ENCODE assay signal across 16 cellular contexts in the genomic region with DNA sequence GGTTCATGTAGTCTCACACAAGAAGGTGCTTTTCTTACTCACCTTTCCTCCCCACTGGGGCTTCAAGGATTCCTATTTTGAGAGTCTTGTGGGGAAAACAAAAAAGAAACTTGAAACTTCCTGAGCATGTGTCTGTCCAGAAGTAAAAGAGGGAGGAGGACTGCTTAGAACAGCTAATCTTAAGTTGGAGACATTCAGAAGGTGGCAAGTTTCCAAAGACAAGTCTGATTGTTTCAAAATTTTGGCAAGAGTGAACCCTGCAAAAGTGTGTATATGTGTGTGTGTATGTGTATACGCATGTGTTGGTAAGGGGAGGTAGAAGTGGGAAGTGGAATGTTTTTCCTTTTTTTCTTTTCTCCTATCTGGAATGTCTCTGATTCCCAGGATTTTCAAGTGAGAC.
A peak's percentile ranks its signal among the peaks of the same experiment; 100 is the strongest.
DNase-seq lines count a peak whose midpoint lies in the region; ATAC-seq and TF ChIP-seq lines count a peak whose summit lies in the region.
"Had no signal": no experiment of that assay in that cellular context is flagged by ENCODE, and none has a peak within 500 bp of the region (broad histone marks: within the 10 kb centered on the region; RNA-seq: fewer than 3 reads in every experiment).

No MANE protein-coding gene starts in this region.

- no peak for ATAC-seq in omental fat pad (ENCODE audit: low FRiP score)

- in situ Hi-C loops in GM13977 (cut with MboI; ENCODE audit: low pct_unique_long_range_greater_than_20kb, low sequenced_read_pairs, unreplicated experiment): no loop called here

- TF ChIP-seq CTCF in omental fat pad (IDR thresholded peaks at IDR 0.05) (no peak), GM13977 (IDR thresholded peaks at IDR 0.05; ENCODE audit: extremely low read depth, insufficient read depth, missing control alignments) (no peak)

- DNase-seq in RPMI8226 (peak; percentile 6), dermis blood vessel endothelial cell (peak; percentile 10), iris pigment epithelial cell (ENCODE audit: low read depth) (peak; percentile 40), T-helper 9 cell (no peak), omental fat pad (ENCODE audit: low spot score) (no peak), GM13977 (ENCODE audit: low spot score) (no peak)
- DNase-seq: C1 segment of cervical spinal cord; Calu3; CD4-positive, alpha-beta memory T cell; COR-L47; DMS53; DMS79 treated with DMSO at 0.1 percent for 48 hours; GF-D8; GOT3; H7; HCEC 1CT had no signal

Comparison
In these comparisons a context has a peak if more than half of its experiments do, and no peak if none do; other contexts are left out.
1. DNase-seq: peak in RPMI8226 (single experiment), dermis blood vessel endothelial cell (single experiment) and iris pigment epithelial cell (single experiment); none in T-helper 9 cell (single experiment), omental fat pad (single experiment) and GM13977 (single experiment).